9 cellular contexts compared by ENCODE assay signal in the genomic region with DNA sequence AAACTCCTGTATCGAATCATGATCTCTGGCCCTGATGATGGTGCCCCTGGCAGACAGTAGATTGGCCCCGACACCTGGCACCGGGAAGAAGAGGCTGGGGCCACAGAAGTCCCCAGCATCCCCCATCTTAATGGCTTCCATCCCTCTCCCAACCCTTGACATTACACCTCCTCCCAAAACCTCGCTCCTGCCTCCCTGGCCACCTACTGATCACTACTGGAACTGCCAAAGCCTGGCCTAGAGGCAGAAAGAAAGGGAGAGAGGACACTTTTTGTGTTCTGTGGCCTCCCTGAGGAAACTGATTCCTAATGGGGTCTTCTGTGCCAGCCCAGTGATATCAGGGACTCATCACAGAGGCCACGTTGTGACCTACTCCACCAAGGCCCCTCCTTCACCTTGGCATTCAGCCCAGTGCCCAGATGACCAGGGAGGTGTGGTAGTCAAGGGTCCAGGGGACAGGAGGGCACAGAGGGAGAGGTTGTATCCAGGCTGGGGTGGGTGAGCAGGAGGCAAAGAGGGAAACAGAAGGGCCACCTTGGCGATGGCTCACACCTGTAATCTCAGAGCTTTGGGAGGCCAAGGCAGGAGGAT. TPM values are rescaled to one million over a fixed set of nuclear protein-coding genes. Genes with fewer than 3 reads are reported as not detected.
DNase-seq lines count a peak whose midpoint lies in the region; ATAC-seq and TF ChIP-seq lines count a peak whose summit lies in the region.
"Had no signal": no experiment of that assay in that cellular context is flagged by ENCODE, and none has a peak within 500 bp of the region (broad histone marks: within the 10 kb centered on the region; RNA-seq: fewer than 3 reads in every experiment).

No MANE protein-coding gene starts in this region.

- ATAC-seq in T-helper 17 cell (peak; percentile 54), HG03571 (IDR thresholded peaks at IDR 0.05; ENCODE audit: unreplicated experiment) (no peak), GM21528 (IDR thresholded peaks at IDR 0.05; ENCODE audit: low FRiP score, unreplicated experiment) (no peak)

- H3K36me3 ChIP-seq in GM23248 (ENCODE audit: low read depth) (no peaks in the 10 kb centered on the region), fibroblast of lung (ENCODE audit: control insufficient read depth, insufficient read depth, low read length) (no peaks in the 10 kb centered on the region), stomach (no peaks in the 10 kb centered on the region)

- no peaks in the 10 kb centered on the region for H3F3A ChIP-seq in GM23248 (ENCODE audit: insufficient read depth)

- WGBS in GM23248 (ENCODE audit: low coverage in 1 of 2, low lambda C conversion rate in 2 of 2, missing lambda C conversion rate in 2 of 2), 2 experiments, result 55 to 65% methylated on average over 6 of the region's 6 CpGs
- WGBS in stomach, 5 donors, result 62 to 72% (median 67%) methylated on average over 5 to 6 of the region's 6 CpGs

- no peak overlapping the region for H3K27ac Mint-ChIP-seq in T-helper 17 cell
- H3K27ac Mint-ChIP-seq: dendritic cell treated with granulocyte-macrophage colony-stimulating factor and Interleukin-4, amounts not matched to agents 40 ng/mL and 50 ng/mL, for 4 days had no signal

- no peak overlapping the region for H3K4me3 Mint-ChIP-seq in T-helper 17 cell
- H3K4me3 Mint-ChIP-seq: dendritic cell treated with granulocyte-macrophage colony-stimulating factor and Interleukin-4, amounts not matched to agents 40 ng/mL and 50 ng/mL, for 4 days had no signal

- no peaks in the 10 kb centered on the region for H3K9me2 ChIP-seq in GM23248 (ENCODE audit: insufficient read depth)

- H3K27ac ChIP-seq in GM23248 (no peak overlapping the region), fibroblast of lung (ENCODE audit: insufficient read depth, low read length) (no peak overlapping the region), stomach (no peak overlapping the region)

- no peak overlapping the region for H3K4me3 ChIP-seq in GM23248
- no peak overlapping the region for H3K4me3 ChIP-seq in fibroblast of lung (replicated peaks in 1 of 4; ENCODE audit: control extremely low read depth in 1 of 4, insufficient read depth in 1 of 4, low read depth in 3 of 4, low read length in 4 of 4)
- no peak overlapping the region for H3K4me3 ChIP-seq in stomach

- no peaks in the 10 kb centered on the region for H3K79me2 ChIP-seq in GM23248 (ENCODE audit: insufficient read depth)
- H3K79me2 ChIP-seq in fibroblast of lung (ENCODE audit: control insufficient read depth, insufficient read depth, low read length), result no peaks in the 10 kb centered on the region

- no peaks in the 10 kb centered on the region for H3K27me3 ChIP-seq in GM23248 (replicated peaks; ENCODE audit: insufficient read depth)
- no peaks in the 10 kb centered on the region for H3K27me3 ChIP-seq in fibroblast of lung (ENCODE audit: control insufficient read depth, insufficient read depth, low read length)
- no peaks in the 10 kb centered on the region for H3K27me3 ChIP-seq in stomach

- H3K4me2 ChIP-seq in GM23248 (ENCODE audit: unreplicated experiment) (no peak overlapping the region), fibroblast of lung (ENCODE audit: extremely low read depth, insufficient read depth, low read length) (no peak overlapping the region)

- H3K9me3 ChIP-seq in GM23248 (ENCODE audit: low read depth) (no peaks in the 10 kb centered on the region), T-helper 17 cell (ENCODE audit: control insufficient read depth, low read length, poor library complexity, severe bottlenecking) (no peaks in the 10 kb centered on the region), fibroblast of lung (ENCODE audit: control insufficient read depth, insufficient read depth, low read depth, low read length) (no peaks in the 10 kb centered on the region), stomach (no peaks in the 10 kb centered on the region)

- TF ChIP-seq POLR2A in stomach (IDR thresholded peaks at IDR 0.05), result no peak

- H3K36me3 Mint-ChIP-seq in T-helper 17 cell (ENCODE audit: low read depth), result no peaks in the 10 kb centered on the region

- H2AFZ ChIP-seq in GM23248, result no peak overlapping the region
- H2AFZ ChIP-seq in fibroblast of lung (ENCODE audit: low read length), result no peak overlapping the region

- H3K4me1 Mint-ChIP-seq in T-helper 17 cell, result no peaks in the 10 kb centered on the region

- in situ Hi-C loops in GM23248 (cut with MboI), result no loop called here

- TF ChIP-seq EP300 in stomach (IDR thresholded peaks at IDR 0.05), result no peak

- H4K20me1 ChIP-seq in GM23248 (ENCODE audit: insufficient read depth) (no peaks in the 10 kb centered on the region), fibroblast of lung (ENCODE audit: control insufficient read depth, extremely low read depth, insufficient read depth, low read length) (no peaks in the 10 kb centered on the region)

- DNase-seq in AG08395 (ENCODE audit: low spot score) (peak; percentile 50), GM23248 (peak; percentile 46), T-helper 17 cell (no peak), fibroblast of lung (ENCODE audit: low read depth in 2 of 2) (no peak), stomach (no peak), cortex of kidney (lab: John Stamatoyannopoulos, UW) (no peak)

- TF ChIP-seq CTCF in fibroblast of lung (conservative IDR thresholded peaks at IDR 0.05 in 1 of 2, IDR thresholded peaks at IDR 0.05 in 1 of 2; ENCODE audit: low read depth in 1 of 2, low read length in 2 of 2), result peak; percentile 44 to 61
- peak in 4 of 7 experiments; percentile 37 to 46 (median 40) for TF ChIP-seq CTCF in stomach (IDR thresholded peaks at IDR 0.05)

- intact Hi-C loops in stomach (cut with DNase I; ENCODE audit: low total_unique reads), result no loop called here

- no peaks in the 10 kb centered on the region for H3K4me1 ChIP-seq in GM23248 (ENCODE audit: insufficient read depth)
- no peaks in the 10 kb centered on the region for H3K4me1 ChIP-seq in fibroblast of lung (ENCODE audit: control insufficient read depth, extremely low read depth, insufficient read depth, low read length)
- H3K4me1 ChIP-seq in stomach, result no peaks in the 10 kb centered on the region

- H3K27me3 Mint-ChIP-seq in T-helper 17 cell, result no peaks in the 10 kb centered on the region
- H3K27me3 Mint-ChIP-seq: dendritic cell treated with granulocyte-macrophage colony-stimulating factor and Interleukin-4, amounts not matched to agents 40 ng/mL and 50 ng/mL, for 4 days had no signal

- no peak overlapping the region for H3K9ac ChIP-seq in GM23248
- no peak overlapping the region for H3K9ac ChIP-seq in fibroblast of lung (ENCODE audit: insufficient read depth, low read length)

RNA-seq across cellular contexts. Expression of gene C20orf173, which starts 6.1 kb away (rescaled TPM):
- total RNA-seq in GM23248 (2014; rRNA removed; shearing (Covaris generic)), result not detected in 2 replicates
- polyA plus RNA-seq in GM23248 (2016; fragmentation: Nextera tagmentation; extraction: Ambion mirVana) (not detected in 2 replicates), fibroblast of lung (not detected in 2 replicates), stomach (not detected)
- total RNA-seq in T-helper 17 cell (not detected), fibroblast of lung (not detected in 2 replicates), stomach (not detected)
- not detected in 2 replicates for polyA plus RNA-seq in fibroblast of lung (2012)
- not detected in 2 replicates for polyA minus RNA-seq in fibroblast of lung (ENCODE audit: low replicate concordance)

RNA-seq across cellular contexts. Expression of gene ERGIC3, which starts 18.5 kb away (rescaled TPM):
- 345 and 477 TPM in 2 replicates for total RNA-seq in GM23248 (2014; rRNA removed; shearing (Covaris generic))
- polyA plus RNA-seq in GM23248 (2016; fragmentation: Nextera tagmentation; extraction: Ambion mirVana) (261 and 262 TPM in 2 replicates), fibroblast of lung (335 and 398 TPM in 2 replicates), stomach (100 to 1,000 TPM; 194 to 227 (median 213) TPM)
- total RNA-seq in T-helper 17 cell (100 to 1,000 TPM; 139 to 158 TPM), fibroblast of lung (355 and 455 TPM in 2 replicates), stomach (100 to 1,000 TPM in 4 of 5 donors, 10 to 100 TPM in 1; 32.1 to 302 (median 241) TPM)
- polyA plus RNA-seq in fibroblast of lung (2012), result 293 and 369 TPM in 2 replicates
- polyA minus RNA-seq in fibroblast of lung (ENCODE audit: low replicate concordance), result 368 and 397 TPM in 2 replicates

Comparison
In these comparisons a context has a peak if more than half of its experiments do, and no peak if none do; other contexts are left out.
1. DNase-seq: peak in AG08395 (single experiment) and GM23248 (single experiment); none in T-helper 17 cell (0 of 3), fibroblast of lung (0 of 2), stomach (single experiment) and cortex of kidney (single experiment).